Comparison of ENCODE assay signal across 8 cellular contexts in genomic region chr19:1101337-1101698, GRCh38. TPM values are rescaled to one million over a fixed set of nuclear protein-coding genes. Genes with fewer than 3 reads are reported as not detected.
A peak's percentile ranks its signal among the peaks of the same experiment; 100 is the strongest.
DNase-seq lines count a peak whose midpoint lies in the region; ATAC-seq, FAIRE-seq and TF ChIP-seq lines count a peak whose summit lies in the region.

No MANE protein-coding gene starts in this region.

- no peak overlapping the region for H2AFZ ChIP-seq in HepG2 (ENCODE audit: low read length)

- peaks cover 8% of the 10 kb centered on the region for H3K9me3 Mint-ChIP-seq in T-helper 1 cell treated with Interleukin-12 subunit alpha and Interleukin-12 subunit beta and Interleukin-4 antibody, amounts not matched to agents 30 μg/mL and 1 μg/mL, for 36 hours
- H3K9me3 Mint-ChIP-seq in activated naive CD8-positive, alpha-beta T cell treated with anti-CD3 and anti-CD28 coated beads for 36 hours = peaks cover 2% of the 10 kb centered on the region

- TF ChIP-seq EP300 in HepG2 (IDR thresholded peaks at IDR 0.05; ENCODE audit: low read depth in 2 of 2, low read length in 2 of 2) (no peak), HepG2 (CRISPR knock-in tag; IDR thresholded peaks at IDR 0.05; ENCODE audit: borderline replicate concordance) (no peak)

- TF ChIP-seq POLR2A in HepG2 (IDR thresholded peaks at IDR 0.05; ENCODE audit: insufficient read depth in 1 of 2, low read depth in 2 of 2, low read length in 2 of 2) (no peak), testis (IDR thresholded peaks at IDR 0.05) (no peak)

- H3K36me3 Mint-ChIP-seq in T-helper 1 cell treated with Interleukin-12 subunit alpha and Interleukin-12 subunit beta and Interleukin-4 antibody, amounts not matched to agents 30 μg/mL and 1 μg/mL, for 36 hours (ENCODE audit: low read depth) = peaks cover 13% of the 10 kb centered on the region
- peaks cover 2% of the 10 kb centered on the region for H3K36me3 Mint-ChIP-seq in activated naive CD8-positive, alpha-beta T cell treated with anti-CD3 and anti-CD28 coated beads for 36 hours

- H3K9ac ChIP-seq in HepG2 (ENCODE audit: insufficient read depth, low read depth, low read length) = peak overlapping the region; percentile 82

- H3K9me3 ChIP-seq in HepG2 (ENCODE audit: low read length) (no peaks in the 10 kb centered on the region), testis (no peaks in the 10 kb centered on the region), BE2C (no peaks in the 10 kb centered on the region)

- H3K27me3 ChIP-seq in HepG2 (ENCODE audit: control insufficient read depth in 1 of 2, insufficient read depth in 2 of 2, low read length in 2 of 2) (no peaks in the 10 kb centered on the region), testis (no peaks in the 10 kb centered on the region), BE2C (no peaks in the 10 kb centered on the region)

- POLR2A ChIA-PET in HepG2 (lab: Yijun Ruan, JAX) = interaction anchor here (0.6 to 4.1 kb wide), 6 partner anchors 15 to 168 kb away, joined by 3 to 20 read pairs (median 4); partner anchors contain the start of genes ARHGAP45, CIRBP and CNN2

- no peak for FAIRE-seq in HepG2 (lab: Jason Lieb, UNC)

- peak overlapping the region; percentile 92 for H3K4me2 ChIP-seq in HepG2 (ENCODE audit: low read depth, low read length)

- in situ Hi-C loops in HepG2 (cut with HindIII; ENCODE audit: extremely low pct_ligation_motif_present, low pct_unique_long_range_greater_than_20kb) (loop anchor here (5.0 kb wide), 1 partner anchor 34 kb away; the partner anchor contains the start of gene ARHGAP45), GM13976 (cut with MboI; ENCODE audit: low sequenced_read_pairs, unreplicated experiment) (no loop called here)

- no TSS peak for BruUV-seq in HepG2 (replicated peaks; lab: Mats Ljungman, UMichigan)

- H3K4me3 Mint-ChIP-seq in T-helper 1 cell treated with Interleukin-12 subunit alpha and Interleukin-12 subunit beta and Interleukin-4 antibody, amounts not matched to agents 30 μg/mL and 1 μg/mL, for 36 hours = no peak overlapping the region
- peak overlapping the region; percentile 18 for H3K4me3 Mint-ChIP-seq in activated naive CD8-positive, alpha-beta T cell treated with anti-CD3 and anti-CD28 coated beads for 36 hours

- WGBS in HepG2 (ENCODE audit: low lambda C conversion rate) = 45% methylated on average over 9 of the region's 9 CpGs
- 33% methylated on average over 9 of the region's 9 CpGs; no CpG with 5 or more reads in 1 of the 2 donors for WGBS in testis, 2 donors

- H3K4me3 ChIP-seq in HepG2 (replicated peaks in 1 of 3; ENCODE audit: insufficient read depth in 1 of 3, low read depth in 2 of 3, low read length in 3 of 3) (0 out of 6 replicates have a peak overlapping the region, but pooled peaks of 2 of the 3 experiments have one; percentile 15 to 41), testis (no peak overlapping the region), BE2C (ENCODE audit: low read depth, low read length) (no peak overlapping the region)

- no peak for TF ChIP-seq RAD21 in HepG2 (CRISPR knock-in tag; IDR thresholded peaks at IDR 0.05)

- H3K27ac Mint-ChIP-seq in T-helper 1 cell treated with Interleukin-12 subunit alpha and Interleukin-12 subunit beta and Interleukin-4 antibody, amounts not matched to agents 30 μg/mL and 1 μg/mL, for 36 hours = peak overlapping the region; percentile 72
- peak overlapping the region; percentile 80 for H3K27ac Mint-ChIP-seq in activated naive CD8-positive, alpha-beta T cell treated with anti-CD3 and anti-CD28 coated beads for 36 hours

- H3K4me1 ChIP-seq in HepG2 (ENCODE audit: insufficient read depth, low read length) (peaks cover 81% of the 10 kb centered on the region), testis (peaks cover 53% of the 10 kb centered on the region), BE2C (no peaks in the 10 kb centered on the region)

- ATAC-seq in HepG2 = no peak

- H3K27ac ChIP-seq in HepG2 (ENCODE audit: extremely low read length, insufficient read depth, low read length) (peak overlapping the region; percentile 86), testis (peak overlapping the region; percentile 74 to 99)

- H3K36me3 ChIP-seq in HepG2 (replicated peaks in 1 of 2; ENCODE audit: control insufficient read depth in 1 of 2, insufficient read depth in 2 of 2, low read length in 2 of 2) (peaks cover under 1 to 9% of the 10 kb centered on the region in 2 experiments; a peak in 3 of 5 replicates), testis (ENCODE audit: low read depth, missing control alignments) (no peaks in the 10 kb centered on the region), BE2C (peaks cover 4% of the 10 kb centered on the region)

- no peaks in the 10 kb centered on the region for H3K27me3 Mint-ChIP-seq in T-helper 1 cell treated with Interleukin-12 subunit alpha and Interleukin-12 subunit beta and Interleukin-4 antibody, amounts not matched to agents 30 μg/mL and 1 μg/mL, for 36 hours (ENCODE audit: low read depth)
- no peaks in the 10 kb centered on the region for H3K27me3 Mint-ChIP-seq in activated naive CD8-positive, alpha-beta T cell treated with anti-CD3 and anti-CD28 coated beads for 36 hours

- H4K20me1 ChIP-seq in HepG2 (ENCODE audit: insufficient read depth, low read length) = peaks cover 11% of the 10 kb centered on the region; the same call in 1 of the 2 replicates

- peaks cover 11% of the 10 kb centered on the region for H3K79me2 ChIP-seq in HepG2 (ENCODE audit: insufficient read depth, low read length)

- TF ChIP-seq CTCF in HepG2 (CRISPR knock-in tag; IDR thresholded peaks at IDR 0.05) (no peak), testis (IDR thresholded peaks at IDR 0.05) (no peak), BE2C (IDR thresholded peaks at IDR 0.05; ENCODE audit: low read depth, low read length) (no peak), GM13976 (IDR thresholded peaks at IDR 0.05; ENCODE audit: borderline replicate concordance, control extremely low read depth, extremely low read depth, insufficient read depth, missing control alignments) (no peak)

- intact Hi-C loops in HepG2 (cut with micrococcal nuclease; ENCODE audit: unreplicated experiment) (loop anchor here (10.0 kb wide), 1 partner anchor 47 kb away; no protein-coding TSS in a partner anchor), testis (cut with DNase I; ENCODE audit: low total_unique reads) (no loop called here)

- CTCF ChIA-PET in HepG2 (lab: Yijun Ruan, JAX; ENCODE audit: low intra/inter-chr PET ratio, low total read pairs) = no interaction called here

- DNase-seq in T-helper 1 cell (no peak), HepG2 (ENCODE audit: low spot score) (no peak), testis (no peak), NCI-H2029 treated with DMSO at 0.1 percent for 48 hours (lab: John Stamatoyannopoulos, UW) (no peak), BE2C (no peak), GM13976 (ENCODE audit: low spot score) (no peak)
- DNase-seq in activated naive CD8-positive, alpha-beta T cell treated with anti-CD3 and anti-CD28 coated beads for 36 hours = no peak

- peaks cover 38% of the 10 kb centered on the region for H3K4me1 Mint-ChIP-seq in T-helper 1 cell treated with Interleukin-12 subunit alpha and Interleukin-12 subunit beta and Interleukin-4 antibody, amounts not matched to agents 30 μg/mL and 1 μg/mL, for 36 hours (ENCODE audit: low read depth)
- H3K4me1 Mint-ChIP-seq in activated naive CD8-positive, alpha-beta T cell treated with anti-CD3 and anti-CD28 coated beads for 36 hours = peaks cover 47% of the 10 kb centered on the region

RNA-seq across cellular contexts. Expression of gene GPX4, which starts 2.5 kb away (rescaled TPM):
- 100 to 1,000 TPM; 225 to 231 TPM for total RNA-seq in activated naive CD8-positive, alpha-beta T cell treated with anti-CD3 and anti-CD28 coated beads for 36 hours
- 426 and 535 TPM in 2 replicates for total RNA-seq in HepG2 (2016; rRNA removed; fragmentation: Illumina TruSeq; extraction: Trizol)
- total RNA-seq in HepG2 (2016; cell fraction: cytosol; rRNA removed; fragmentation: Illumina TruSeq; extraction: Trizol; ENCODE audit: low read depth) = 2,785 and 3,522 TPM in 2 replicates
- 340 and 561 TPM in 2 replicates for total RNA-seq in HepG2 (2016; cell fraction: insoluble cytoplasmic fraction; rRNA removed; fragmentation: Illumina TruSeq; extraction: Trizol)
- 1,902 and 2,313 TPM in 2 replicates for total RNA-seq in HepG2 (2016; cell fraction: membrane; rRNA removed; fragmentation: Illumina TruSeq; extraction: Trizol)
- 168 and 177 TPM in 2 replicates for total RNA-seq in HepG2 (2016; cell fraction: nucleus; rRNA removed; fragmentation: Illumina TruSeq; extraction: Trizol)
- 613 and 728 TPM in 2 replicates for polyA plus RNA-seq in HepG2 (2011; rRNA removed)
- polyA plus RNA-seq in HepG2 (2011; cell fraction: cytosol; rRNA removed) = 837 and 1,257 TPM in 2 replicates
- 557 and 562 TPM in 2 replicates for polyA plus RNA-seq in HepG2 (2011; cell fraction: nucleus; rRNA removed)
- polyA plus RNA-seq in HepG2 (2012) = 539 and 705 TPM in 2 replicates
- polyA plus RNA-seq in HepG2 (2016; cell fraction: cytosol; fragmentation: Illumina TruSeq; extraction: Trizol; ENCODE audit: low read depth) = 3,701 and 4,930 TPM in 2 replicates
- 454 and 583 TPM in 2 replicates for polyA plus RNA-seq in HepG2 (2016; cell fraction: insoluble cytoplasmic fraction; fragmentation: Illumina TruSeq; extraction: Trizol; ENCODE audit: low read depth)
- 2,313 and 2,706 TPM in 2 replicates for polyA plus RNA-seq in HepG2 (2016; cell fraction: membrane; fragmentation: Illumina TruSeq; extraction: Trizol; ENCODE audit: low read depth)
- 387 and 420 TPM in 2 replicates for polyA plus RNA-seq in HepG2 (2016; cell fraction: nucleus; fragmentation: Illumina TruSeq; extraction: Trizol; ENCODE audit: insufficient read depth, low read depth)
- polyA minus RNA-seq in HepG2 (2011; rRNA and poly(A)+ RNA removed; ENCODE audit: low replicate concordance) = 195 and 435 TPM in 2 replicates
- 211 and 241 TPM in 2 replicates for polyA minus RNA-seq in HepG2 (2011; cell fraction: cytosol; rRNA and poly(A)+ RNA removed)
- polyA minus RNA-seq in HepG2 (2011; cell fraction: nucleus; rRNA and poly(A)+ RNA removed) = 51.6 and 73.4 TPM in 2 replicates
- total RNA-seq in testis = 1,000 to 10,000 TPM; 1,153 to 1,773 TPM
- 1,893 TPM for polyA plus RNA-seq in testis (ENCODE audit: insufficient read depth, low read depth, low replicate concordance)
- polyA plus RNA-seq in BE2C (2012; ENCODE audit: insufficient read depth, insufficient read length, low read depth) = 790 TPM

RNA-seq across cellular contexts. Expression of gene POLR2E, which starts 6.1 kb away (rescaled TPM):
- total RNA-seq in activated naive CD8-positive, alpha-beta T cell treated with anti-CD3 and anti-CD28 coated beads for 36 hours = 100 to 1,000 TPM; 290 to 291 TPM
- total RNA-seq in HepG2 (2016; rRNA removed; fragmentation: Illumina TruSeq; extraction: Trizol) (140 TPM in 2 replicates), testis (100 to 1,000 TPM in 1 of 2 donors, 10 to 100 TPM in 1; 96.5 to 143 TPM)
- total RNA-seq in HepG2 (2016; cell fraction: cytosol; rRNA removed; fragmentation: Illumina TruSeq; extraction: Trizol; ENCODE audit: low read depth) = 43.4 and 44.8 TPM in 2 replicates
- 135 and 141 TPM in 2 replicates for total RNA-seq in HepG2 (2016; cell fraction: insoluble cytoplasmic fraction; rRNA removed; fragmentation: Illumina TruSeq; extraction: Trizol)
- total RNA-seq in HepG2 (2016; cell fraction: membrane; rRNA removed; fragmentation: Illumina TruSeq; extraction: Trizol) = 89.0 and 92.5 TPM in 2 replicates
- total RNA-seq in HepG2 (2016; cell fraction: nucleus; rRNA removed; fragmentation: Illumina TruSeq; extraction: Trizol) = 54.0 and 55.3 TPM in 2 replicates
- polyA plus RNA-seq in HepG2 (2011; rRNA removed) (272 and 305 TPM in 2 replicates), testis (ENCODE audit: insufficient read depth, low read depth, low replicate concordance) (246 TPM)
- 222 and 337 TPM in 2 replicates for polyA plus RNA-seq in HepG2 (2011; cell fraction: cytosol; rRNA removed)
- polyA plus RNA-seq in HepG2 (2011; cell fraction: nucleus; rRNA removed) = 150 and 188 TPM in 2 replicates
- polyA plus RNA-seq in HepG2 (2012) = 201 and 222 TPM in 2 replicates
- polyA plus RNA-seq in HepG2 (2016; cell fraction: cytosol; fragmentation: Illumina TruSeq; extraction: Trizol; ENCODE audit: low read depth) = 94.9 and 102 TPM in 2 replicates
- 246 and 282 TPM in 2 replicates for polyA plus RNA-seq in HepG2 (2016; cell fraction: insoluble cytoplasmic fraction; fragmentation: Illumina TruSeq; extraction: Trizol; ENCODE audit: low read depth)
- polyA plus RNA-seq in HepG2 (2016; cell fraction: membrane; fragmentation: Illumina TruSeq; extraction: Trizol; ENCODE audit: low read depth) = 145 and 159 TPM in 2 replicates
- 179 TPM in 2 replicates for polyA plus RNA-seq in HepG2 (2016; cell fraction: nucleus; fragmentation: Illumina TruSeq; extraction: Trizol; ENCODE audit: insufficient read depth, low read depth)
- 343 and 389 TPM in 2 replicates for polyA minus RNA-seq in HepG2 (2011; rRNA and poly(A)+ RNA removed; ENCODE audit: low replicate concordance)
- 104 and 129 TPM in 2 replicates for polyA minus RNA-seq in HepG2 (2011; cell fraction: cytosol; rRNA and poly(A)+ RNA removed)
- polyA minus RNA-seq in HepG2 (2011; cell fraction: nucleus; rRNA and poly(A)+ RNA removed) = 39.5 and 42.0 TPM in 2 replicates
- polyA plus RNA-seq in BE2C (2012; ENCODE audit: insufficient read depth, insufficient read length, low read depth) = 824 TPM

RNA-seq across cellular contexts. Expression of gene ARHGAP45, which starts 34.4 kb away (rescaled TPM):
- 100 to 1,000 TPM; 113 to 122 TPM for total RNA-seq in activated naive CD8-positive, alpha-beta T cell treated with anti-CD3 and anti-CD28 coated beads for 36 hours
- 0.48 and 0.84 TPM in 2 replicates for total RNA-seq in HepG2 (2016; rRNA removed; fragmentation: Illumina TruSeq; extraction: Trizol)
- 0.35 and 0.51 TPM in 2 replicates for total RNA-seq in HepG2 (2016; cell fraction: cytosol; rRNA removed; fragmentation: Illumina TruSeq; extraction: Trizol; ENCODE audit: low read depth)
- 0.16 and 0.50 TPM in 2 replicates for total RNA-seq in HepG2 (2016; cell fraction: insoluble cytoplasmic fraction; rRNA removed; fragmentation: Illumina TruSeq; extraction: Trizol)
- 0.38 and 0.40 TPM in 2 replicates for total RNA-seq in HepG2 (2016; cell fraction: membrane; rRNA removed; fragmentation: Illumina TruSeq; extraction: Trizol)
- total RNA-seq in HepG2 (2016; cell fraction: nucleus; rRNA removed; fragmentation: Illumina TruSeq; extraction: Trizol) = 0.28 and 0.63 TPM in 2 replicates
- polyA plus RNA-seq in HepG2 (2011; rRNA removed) = 32.0 and 40.3 TPM in 2 replicates
- 17.7 and 31.9 TPM in 2 replicates for polyA plus RNA-seq in HepG2 (2011; cell fraction: cytosol; rRNA removed)
- 222 and 325 TPM in 2 replicates for polyA plus RNA-seq in HepG2 (2011; cell fraction: nucleus; rRNA removed)
- polyA plus RNA-seq in HepG2 (2012) = 21.8 and 23.4 TPM in 2 replicates
- not detected in 2 replicates for polyA plus RNA-seq in HepG2 (2016; cell fraction: cytosol; fragmentation: Illumina TruSeq; extraction: Trizol; ENCODE audit: low read depth)
- polyA plus RNA-seq in HepG2 (2016; cell fraction: insoluble cytoplasmic fraction; fragmentation: Illumina TruSeq; extraction: Trizol; ENCODE audit: low read depth) = 0.41 and 0.69 TPM in 2 replicates
- not detected in 2 replicates for polyA plus RNA-seq in HepG2 (2016; cell fraction: membrane; fragmentation: Illumina TruSeq; extraction: Trizol; ENCODE audit: low read depth)
- 1.5 TPM in 2 replicates for polyA plus RNA-seq in HepG2 (2016; cell fraction: nucleus; fragmentation: Illumina TruSeq; extraction: Trizol; ENCODE audit: insufficient read depth, low read depth)
- polyA minus RNA-seq in HepG2 (2011; rRNA and poly(A)+ RNA removed; ENCODE audit: low replicate concordance) = 18.3 and 37.9 TPM in 2 replicates
- polyA minus RNA-seq in HepG2 (2011; cell fraction: cytosol; rRNA and poly(A)+ RNA removed) = 19.3 and 20.1 TPM in 2 replicates
- polyA minus RNA-seq in HepG2 (2011; cell fraction: nucleus; rRNA and poly(A)+ RNA removed) = 25.0 and 29.0 TPM in 2 replicates
- total RNA-seq in testis = 10 to 100 TPM; 20.7 to 31.7 TPM
- 14.1 TPM for polyA plus RNA-seq in testis (ENCODE audit: insufficient read depth, low read depth, low replicate concordance)
- polyA plus RNA-seq in BE2C (2012; ENCODE audit: insufficient read depth, insufficient read length, low read depth) = 31.2 TPM

Comparison
In these comparisons a context has a peak if more than half of its experiments do, and no peak if none do; other contexts are left out.
1. H3K4me3 ChIP-seq: peak in HepG2 (2 of 3); none in testis (0 of 2) and BE2C (single experiment).
2. RNA of gene ARHGAP45, which starts 34.4 kb away (total RNA-seq): 113 to 122 TPM in activated naive CD8-positive, alpha-beta T cell treated with anti-CD3 and anti-CD28 coated beads for 36 hours and 20.7 to 31.7 TPM in testis; 0.16 to 0.84 TPM in HepG2; every median in the first group is over 10 times any median in the second.